8 cellular contexts compared by ENCODE assay signal in the genomic region with DNA sequence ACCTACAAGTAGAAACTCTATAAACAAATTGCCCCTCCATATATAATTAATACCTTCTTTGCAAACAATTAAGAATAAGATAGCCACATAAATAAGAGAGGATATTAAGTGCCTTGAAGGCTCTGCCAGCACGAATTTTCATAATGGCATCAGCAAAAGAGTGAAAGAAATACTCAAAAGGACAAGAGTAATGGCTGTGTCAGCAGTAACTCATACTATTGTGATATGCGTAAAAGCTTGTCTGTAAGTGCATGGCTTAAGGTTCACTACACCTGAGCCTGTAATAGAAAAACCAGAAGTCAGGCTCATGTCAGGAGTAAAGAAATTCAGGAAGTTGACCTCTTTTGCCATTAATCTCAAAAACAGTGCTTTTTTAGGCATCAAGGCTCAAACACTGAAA.
"Had no signal": no experiment of that assay in that cellular context is flagged by ENCODE, and none has a peak within 500 bp of the region (broad histone marks: within the 10 kb centered on the region; RNA-seq: fewer than 3 reads in every experiment).

No MANE protein-coding gene starts in this region.

- H3K9me3 Mint-ChIP-seq: GM23338 had no signal

- H3K4me3 Mint-ChIP-seq: GM23338, H9 had no signal

- H3K4me3 ChIP-seq: GM23338, K562 had no signal

- H3K4me2 ChIP-seq: GM23338 had no signal

- H2AFZ ChIP-seq: GM23338 had no signal

- DNase-seq: H9, HCEC 1CT, KG1 had no signal

- ATAC-seq: GM23338, K562 had no signal

- H3K27ac Mint-ChIP-seq: GM23338, H9 had no signal

- FAIRE-seq: H1, H54, HTR-8/SVneo, K562 had no signal
